In genomic region chr1:204506969-204507316, GRCh38 we compare ENCODE assay signal across 8 cellular contexts. TPM values are rescaled to one million over a fixed set of nuclear protein-coding genes. Genes with fewer than 3 reads are reported as not detected.
A peak's percentile ranks its signal among the peaks of the same experiment; 100 is the strongest.
DNase-seq lines count a peak whose midpoint lies in the region; ATAC-seq and TF ChIP-seq lines count a peak whose summit lies in the region.

No MANE protein-coding gene starts in this region.

- H3K4ac ChIP-seq in IMR-90 (ENCODE audit: low read depth, low read length), result peak overlapping the region; percentile 91

- CTCF ChIA-PET in IMR-90 (lab: Yijun Ruan, JAX), result interaction anchor here (0.6 to 2.7 kb wide), 5 partner anchors 11 to 609 kb away, joined by 3 to 9 read pairs (median 4); no protein-coding TSS in a partner anchor

- WGBS in IMR-90 (ENCODE audit: extremely low coverage in 2 of 2, insufficient read length in 1 of 2), 2 experiments, result 0% methylated on average over 5 of the region's 13 CpGs; no CpG with 5 or more reads in 1 of the 2 experiments

- H4K91ac ChIP-seq in IMR-90 (ENCODE audit: insufficient read depth, low read depth, low read length), result peak overlapping the region; percentile 90; the same call in 1 of the 2 replicates

- peak; percentile 89 for DNase-seq in Caki2 (ENCODE audit: low read depth)
- DNase-seq in IMR-90, result peak; percentile 92
- peak; percentile 81 for DNase-seq in activated T-cell treated with anti-CD3 and anti-CD28 coated beads for 1 hour (ENCODE audit: low read depth)
- DNase-seq in epithelial cell of proximal tubule (ENCODE audit: low read depth), result peak; percentile 75
- peak; percentile 95 for DNase-seq in stimulated activated CD8-positive, alpha-beta memory T cell treated with anti-CD3 and anti-CD28 coated beads, Interleukin-4, amount 100 ng/mL, for 48 hours

- H3K79me1 ChIP-seq in IMR-90 (ENCODE audit: low read depth in 1 of 2, low read length in 2 of 2), result no peaks in the 10 kb centered on the region

- no peaks in the 10 kb centered on the region for H3K79me2 ChIP-seq in OCI-LY1 (ENCODE audit: insufficient read depth, low read length)

- ATAC-seq in GM21528 (IDR thresholded peaks at IDR 0.05; ENCODE audit: low FRiP score, unreplicated experiment), result peak; percentile 64
- ATAC-seq in IMR-90 (ENCODE audit: low read depth), result peak; percentile 89

- H3K27ac ChIP-seq in IMR-90 (ENCODE audit: insufficient read depth, low read length), result peak overlapping the region; percentile 49
- H3K27ac ChIP-seq in OCI-LY1 (ENCODE audit: low read depth, low read length, poor library complexity, severe bottlenecking), result peak overlapping the region; percentile 96
- peak overlapping the region; percentile 70 for H3K27ac ChIP-seq in muscle layer of colon (ENCODE audit: low read depth, low read length)

- H2AK5ac ChIP-seq in IMR-90 (ENCODE audit: low read depth, low read length), result no peak overlapping the region

- H2BK20ac ChIP-seq in IMR-90 (ENCODE audit: low read depth, low read length), result peak overlapping the region; percentile 67

- peak overlapping the region; percentile 94 for H3K23ac ChIP-seq in IMR-90 (ENCODE audit: low read depth, low read length)

- BruUV-seq in IMR-90 (replicated peaks; lab: Mats Ljungman, UMichigan), result no TSS peak

- dilution Hi-C loops in IMR-90 (cut with HindIII; ENCODE audit: low sequenced_read_pairs, unreplicated experiment), result no loop called here

- H3K18ac ChIP-seq in IMR-90 (ENCODE audit: low read depth, low read length), result peak overlapping the region; percentile 13; the same call in 1 of the 2 replicates

- peak overlapping the region; percentile 98 for H2BK5ac ChIP-seq in IMR-90 (ENCODE audit: low read depth, low read length, poor library complexity, severe bottlenecking)

- peak overlapping the region; percentile 95 for H3K14ac ChIP-seq in IMR-90 (replicated peaks; ENCODE audit: low read depth, low read length)

- H3K56ac ChIP-seq in IMR-90 (ENCODE audit: extremely low read depth, insufficient read depth, low read length), result peak overlapping the region; percentile 97

- no peak for TF ChIP-seq RAD21 in IMR-90 (IDR thresholded peaks at IDR 0.05; ENCODE audit: low read length)

- H2BK15ac ChIP-seq in IMR-90 (ENCODE audit: low read depth, low read length), result no peak overlapping the region

- intact Hi-C loops in IMR-90 (cut with micrococcal nuclease), result loop anchor here (2.0 kb wide), 1 partner anchor 300 kb away; no protein-coding TSS in a partner anchor

- POLR2A ChIA-PET in IMR-90 (lab: Charles Lee; ENCODE audit: unreplicated experiment), result interaction anchor here (0.6 to 1.6 kb wide), 2 partner anchors 9 to 285 kb away, joined by 3 to 9 read pairs; partner anchors contain the start of gene MDM4

- peaks cover 3% of the 10 kb centered on the region; the same call in 1 of the 2 replicates for H3F3A ChIP-seq in OCI-LY1 (ENCODE audit: insufficient read depth, low read length)

- H3K4me3 ChIP-seq in IMR-90 (ENCODE audit: insufficient read depth, low read depth, low read length) (peak overlapping the region; percentile 48), OCI-LY1 (ENCODE audit: low read depth, low read length, poor library complexity, severe bottlenecking) (peak overlapping the region; percentile 65), epithelial cell of proximal tubule (ENCODE audit: low read depth, low read length) (peak overlapping the region; percentile 61), muscle layer of colon (ENCODE audit: low read depth in 1 of 2, low read length in 2 of 2) (peak overlapping the region; percentile 25 to 85)

- peak overlapping the region; percentile 67 for H3K4me2 ChIP-seq in IMR-90 (ENCODE audit: low read depth, low read length)
- H3K4me2 ChIP-seq in OCI-LY1 (ENCODE audit: low read length), result peak overlapping the region; percentile 84

- H4K5ac ChIP-seq in IMR-90 (ENCODE audit: low read depth, low read length), result 0 out of 2 replicates have a peak overlapping the region, but pooled peaks have one; percentile 6

- TF ChIP-seq CTCF in IMR-90 (conservative IDR thresholded peaks at IDR 0.05; ENCODE audit: low read depth, low read length), result no peak
- no peak for TF ChIP-seq CTCF in OCI-LY1 (IDR thresholded peaks at IDR 0.05; ENCODE audit: low read length)
- TF ChIP-seq CTCF in epithelial cell of proximal tubule (conservative IDR thresholded peaks at IDR 0.05; ENCODE audit: low read depth, low read length), result no peak

- H2AFZ ChIP-seq in IMR-90 (replicated peaks; ENCODE audit: low read length, poor library complexity) (peak overlapping the region; percentile 90), OCI-LY1 (ENCODE audit: low read length) (peak overlapping the region; percentile 20; the same call in 1 of the 2 replicates)

- H3K9me3 ChIP-seq in IMR-90 (ENCODE audit: control insufficient read depth, insufficient read depth, low read length), result no peaks in the 10 kb centered on the region
- H3K9me3 ChIP-seq in OCI-LY1 (ENCODE audit: low read length), result no peaks in the 10 kb centered on the region
- no peaks in the 10 kb centered on the region for H3K9me3 ChIP-seq in muscle layer of colon (ENCODE audit: low read length)

- H3K9ac ChIP-seq in IMR-90 (ENCODE audit: low read depth, low read length) (peak overlapping the region; percentile 76), OCI-LY1 (ENCODE audit: low read length) (peak overlapping the region; percentile 81), muscle layer of colon (ENCODE audit: low read length) (peak overlapping the region; percentile 93)

- in situ Hi-C loops in Caki2 (cut with HindIII; ENCODE audit: low pct_unique_long_range_greater_than_20kb, low sequenced_read_pairs) (no loop called here), IMR-90 (cut with MboI; ENCODE audit: low sequenced_read_pairs) (no loop called here)

- H4K20me1 ChIP-seq in IMR-90 (ENCODE audit: insufficient read depth, low read length) (peaks cover 3% of the 10 kb centered on the region; the same call in 1 of the 2 replicates), OCI-LY1 (ENCODE audit: insufficient read depth, low read length) (no peaks in the 10 kb centered on the region)

- H2AK9ac ChIP-seq in IMR-90 (replicated peaks; ENCODE audit: low read depth, low read length, poor library complexity), result peak overlapping the region; percentile 88

- peak overlapping the region; percentile 84 for H2BK120ac ChIP-seq in IMR-90 (ENCODE audit: low read depth, low read length)

- H3K9me1 ChIP-seq in IMR-90 (ENCODE audit: insufficient read depth, low read length), result 0 out of 2 replicates have a peak, but pooled peaks cover 3% of the 10 kb centered on the region

- TF ChIP-seq POLR2A in IMR-90 (IDR thresholded peaks at IDR 0.05; ENCODE audit: low read depth, low read length), result no peak; the same call in 1 of the 2 replicates

- H4K8ac ChIP-seq in IMR-90 (ENCODE audit: low read depth in 2 of 2, low read length in 2 of 2), result peak overlapping the region; percentile 1 to 94; a peak in 3 of 4 replicates

- H3K4me1 ChIP-seq in IMR-90 (ENCODE audit: control insufficient read depth, insufficient read depth, low read length) (no peaks in the 10 kb centered on the region), OCI-LY1 (ENCODE audit: insufficient read depth, low read length, severe bottlenecking) (peaks cover 45% of the 10 kb centered on the region), muscle layer of colon (ENCODE audit: insufficient read depth, low read length) (peaks cover 18% of the 10 kb centered on the region)

- no peaks in the 10 kb centered on the region for H3K36me3 ChIP-seq in IMR-90 (ENCODE audit: control insufficient read depth, insufficient read depth, low read length)
- H3K36me3 ChIP-seq in OCI-LY1 (ENCODE audit: insufficient read depth, low read length), result no peaks in the 10 kb centered on the region
- H3K36me3 ChIP-seq in muscle layer of colon (ENCODE audit: insufficient read depth, low read length), result no peaks in the 10 kb centered on the region

- H3K27me3 ChIP-seq in IMR-90 (ENCODE audit: control insufficient read depth, insufficient read depth, low read length) (no peaks in the 10 kb centered on the region), OCI-LY1 (ENCODE audit: insufficient read depth, low read length) (no peaks in the 10 kb centered on the region), muscle layer of colon (ENCODE audit: control insufficient read depth in 1 of 2, insufficient read depth in 2 of 2, low read length in 2 of 2) (no peaks in the 10 kb centered on the region)

- no peaks in the 10 kb centered on the region for H3K9me2 ChIP-seq in OCI-LY1 (ENCODE audit: low read depth, low read length)

TF ChIP-seq in IMR-90, 13 proteins besides CTCF, POLR2A, EP300 and RAD21:
- TF ChIP-seq SMC3 (IDR thresholded peaks at IDR 0.05; ENCODE audit: low read depth, low read length) (no peak), CEBPB (IDR thresholded peaks at IDR 0.05; ENCODE audit: low read depth, low read length) (peak; percentile 100), FOS (IDR thresholded peaks at IDR 0.05; ENCODE audit: low read depth, low read length) (peak; percentile 94)
TF ChIP-seq in IMR-90: peak in this region for 2.

RNA-seq across cellular contexts. Expression of gene MDM4, which starts 9.3 kb away (rescaled TPM):
- 1.9 and 8.6 TPM in 2 replicates for total RNA-seq in Caki2 (2014; rRNA removed; shearing (Covaris generic); ENCODE audit: low replicate concordance)
- total RNA-seq in IMR-90 (2012; rRNA removed), result 19.2 and 20.1 TPM in 2 replicates
- polyA plus RNA-seq in IMR-90 (2012; rRNA removed), result 3.7 and 7.4 TPM in 2 replicates
- 0.76 and 1.6 TPM in 2 replicates for polyA plus RNA-seq in IMR-90 (2012; cell fraction: cytosol; rRNA removed)
- polyA plus RNA-seq in IMR-90 (2012; cell fraction: nucleus; rRNA removed; ENCODE audit: low replicate concordance), result 9.4 and 42.7 TPM in 2 replicates
- total RNA-seq in epithelial cell of proximal tubule, result 6.1 and 11.2 TPM in 2 replicates

RNA-seq across cellular contexts. Expression of gene PIK3C2B, which starts 12.3 kb away (rescaled TPM):
- 4.8 and 7.6 TPM in 2 replicates for total RNA-seq in Caki2 (2014; rRNA removed; shearing (Covaris generic); ENCODE audit: low replicate concordance)
- total RNA-seq in IMR-90 (2012; rRNA removed), result 1.1 and 2.8 TPM in 2 replicates
- polyA plus RNA-seq in IMR-90 (2012; rRNA removed), result 2.9 and 4.3 TPM in 2 replicates
- 1.6 and 3.2 TPM in 2 replicates for polyA plus RNA-seq in IMR-90 (2012; cell fraction: cytosol; rRNA removed)
- polyA plus RNA-seq in IMR-90 (2012; cell fraction: nucleus; rRNA removed; ENCODE audit: low replicate concordance), result 5.1 and 6.9 TPM in 2 replicates
- 1.0 and 2.1 TPM in 2 replicates for total RNA-seq in epithelial cell of proximal tubule

Comparison
In these comparisons a context has a peak if more than half of its experiments do, and no peak if none do; other contexts are left out.
1. Peak in every context shown above with its lines: DNase-seq, ATAC-seq, H3K4me3 ChIP-seq and H3K27ac ChIP-seq.